ENCODE assay signal across 1 cellular context in genomic region chr3:51390600-51391074, GRCh38.
TF ChIP-seq lines count a peak whose summit lies in the region.

No MANE protein-coding gene starts in this region.

TF ChIP-seq in H1, 55 proteins besides CTCF, POLR2A, EP300 and RAD21:
- TF ChIP-seq CHD2 (IDR thresholded peaks at IDR 0.05; ENCODE audit: low read length) (peak; percentile 40; the same call in 1 of the 2 replicates), E2F6 (IDR thresholded peaks at IDR 0.05) (no peak), BACH1 (IDR thresholded peaks at IDR 0.05; ENCODE audit: low read length) (0 out of 2 replicates have a peak, but pooled peaks have one; percentile 14), ATF2 (IDR thresholded peaks at IDR 0.05; ENCODE audit: low read length) (0 out of 2 replicates have a peak, but pooled peaks have one; percentile 25)
